ENCODE assay signal across 22 cellular contexts in genomic region chr1:117613969-117614865, GRCh38. TPM values are rescaled to one million over a fixed set of nuclear protein-coding genes. Genes with fewer than 3 reads are reported as not detected.
DNase-seq lines count a peak whose midpoint lies in the region; ATAC-seq, FAIRE-seq and TF ChIP-seq lines count a peak whose summit lies in the region.
"Had no signal": no experiment of that assay in that cellular context is flagged by ENCODE, and none has a peak within 500 bp of the region (broad histone marks: within the 10 kb centered on the region; RNA-seq: fewer than 3 reads in every experiment).

No MANE protein-coding gene starts in this region.

- no TSS peak for BruUV-seq in PC-3 (replicated peaks; lab: Mats Ljungman, UMichigan)

- no peak overlapping the region for H3K4me2 ChIP-seq in PC-3 (ENCODE audit: low read length)

- no peaks in the 10 kb centered on the region for H3K27me3 Mint-ChIP-seq in CD8-positive, alpha-beta memory T cell
- no peaks in the 10 kb centered on the region for H3K27me3 Mint-ChIP-seq in effector memory CD8-positive, alpha-beta T cell
- no peaks in the 10 kb centered on the region for H3K27me3 Mint-ChIP-seq in progenitor cell of endocrine pancreas
- H3K27me3 Mint-ChIP-seq in activated naive CD4-positive, alpha-beta T cell treated with anti-CD3 and anti-CD28 coated beads, Interleukin-2, amount 10 ng/mL, durations not matched to agents 7 days and 5 days: no peaks in the 10 kb centered on the region
- H3K27me3 Mint-ChIP-seq: activated T-cell treated with anti-CD3 and anti-CD28 coated beads, Interleukin-2, amount 50 U/mL, for 24 hours had no signal

- no peaks in the 10 kb centered on the region for H3K9me2 ChIP-seq in PC-3 (replicated peaks; ENCODE audit: low read length)

- H3K36me3 ChIP-seq in CD8-positive, alpha-beta memory T cell (ENCODE audit: insufficient read depth, low read length): no peaks in the 10 kb centered on the region
- H3K36me3 ChIP-seq in pancreas: no peaks in the 10 kb centered on the region
- no peaks in the 10 kb centered on the region for H3K36me3 ChIP-seq in WERI-Rb-1
- H3K36me3 ChIP-seq in PC-3 (ENCODE audit: low read depth, low read length): no peaks in the 10 kb centered on the region
- H3K36me3 ChIP-seq: heart right ventricle, suprapubic skin had no signal

- H3K27me3 ChIP-seq in CD8-positive, alpha-beta memory T cell (ENCODE audit: insufficient read depth, low read length, poor library complexity, severe bottlenecking): no peaks in the 10 kb centered on the region
- no peaks in the 10 kb centered on the region for H3K27me3 ChIP-seq in pancreas
- H3K27me3 ChIP-seq in WERI-Rb-1 (ENCODE audit: insufficient read depth, low read depth, severe bottlenecking): no peaks in the 10 kb centered on the region
- no peaks in the 10 kb centered on the region for H3K27me3 ChIP-seq in PC-3 (ENCODE audit: low read length)
- H3K27me3 ChIP-seq: heart right ventricle, suprapubic skin had no signal

- no peak for DNase-seq in CD8-positive, alpha-beta memory T cell
- peak; percentile 18 for DNase-seq in M059J (ENCODE audit: low read depth)
- DNase-seq in effector memory CD8-positive, alpha-beta T cell: no peak
- DNase-seq in pancreas: peak in 2 of 6 donors; percentile 32 to 44
- DNase-seq in WERI-Rb-1: no peak
- DNase-seq in progenitor cell of endocrine pancreas (ENCODE audit: low spot score, unreplicated experiment): no peak
- no peak for DNase-seq in activated naive CD4-positive, alpha-beta T cell treated with anti-CD3 and anti-CD28 coated beads, Interleukin-2, amount 10 ng/mL, durations not matched to agents 7 days and 5 days
- no peak for DNase-seq in PC-3
- DNase-seq: activated CD4-positive, alpha-beta T cell treated with anti-CD3 and anti-CD28 coated beads for 4 hours; activated T-cell treated with anti-CD3 and anti-CD28 coated beads, Interleukin-2, amount 50 U/mL, for 24 hours; cortex of kidney; HCEC 1CT; heart right ventricle; Kasumi-1; left cardiac atrium; NCI-H2029 treated with DMSO at 0.1 percent for 48 hours; NCI-H69; stimulated activated CD4-positive, alpha-beta T cell treated with anti-CD3 and anti-CD28 coated beads, Interleukin-12 subunit alpha, Interleukin-12 subunit beta, amount 100 ng/mL, for 4 hours had no signal

- peaks cover 83 to 98% (median 97%) of the 10 kb centered on the region in 3 donors for H3K4me1 Mint-ChIP-seq in CD8-positive, alpha-beta memory T cell
- H3K4me1 Mint-ChIP-seq in effector memory CD8-positive, alpha-beta T cell (ENCODE audit: low read depth in 2 of 2): peaks cover 75 to 94% of the 10 kb centered on the region in 2 donors
- peaks cover 56% of the 10 kb centered on the region for H3K4me1 Mint-ChIP-seq in progenitor cell of endocrine pancreas (ENCODE audit: low read depth)
- peaks cover 78% of the 10 kb centered on the region for H3K4me1 Mint-ChIP-seq in activated naive CD4-positive, alpha-beta T cell treated with anti-CD3 and anti-CD28 coated beads, Interleukin-2, amount 10 ng/mL, durations not matched to agents 7 days and 5 days

- intact Hi-C loops in pancreas (cut with DNase I): loop anchor here in 1 of 3 donors (10.0 kb wide), 1 partner anchor 141 kb away; no protein-coding TSS in a partner anchor
- intact Hi-C loops in PC-3 (cut with micrococcal nuclease): no loop called here

- WGBS in pancreas, 2 donors: 36 to 41% methylated on average over 10 of the region's 10 CpGs

- POLR2A ChIA-PET in CD8-positive, alpha-beta memory T cell (lab: Charles Lee): interaction anchor here (0.7 kb wide), 2 partner anchors 24 to 44 kb away, joined by 3 read pairs; no protein-coding TSS in a partner anchor
- POLR2A ChIA-PET in PC-3 (lab: Charles Lee; ENCODE audit: unreplicated experiment): no interaction called here

- no peaks in the 10 kb centered on the region for H3F3A ChIP-seq in PC-3 (ENCODE audit: low read length, unreplicated experiment)

- no peak overlapping the region for H3K9ac ChIP-seq in PC-3 (ENCODE audit: low read length)

- no peaks in the 10 kb centered on the region for H3K9me3 Mint-ChIP-seq in CD8-positive, alpha-beta memory T cell
- H3K9me3 Mint-ChIP-seq in effector memory CD8-positive, alpha-beta T cell: no peaks in the 10 kb centered on the region
- no peaks in the 10 kb centered on the region for H3K9me3 Mint-ChIP-seq in progenitor cell of endocrine pancreas (ENCODE audit: low read depth)
- H3K9me3 Mint-ChIP-seq in activated naive CD4-positive, alpha-beta T cell treated with anti-CD3 and anti-CD28 coated beads, Interleukin-2, amount 10 ng/mL, durations not matched to agents 7 days and 5 days: no peaks in the 10 kb centered on the region
- H3K9me3 Mint-ChIP-seq: activated T-cell treated with anti-CD3 and anti-CD28 coated beads, Interleukin-2, amount 50 U/mL, for 24 hours; T-helper 1 cell treated with Interleukin-12 subunit alpha and Interleukin-12 subunit beta and Interleukin-4 antibody, amounts not matched to agents 30 μg/mL and 1 μg/mL, for 36 hours had no signal

- H3K4me3 Mint-ChIP-seq in CD8-positive, alpha-beta memory T cell: peak overlapping the region in 4 of 7 donors; percentile 1 to 68 (median 49)
- peak overlapping the region; percentile 56 to 65 for H3K4me3 Mint-ChIP-seq in effector memory CD8-positive, alpha-beta T cell
- H3K4me3 Mint-ChIP-seq in progenitor cell of endocrine pancreas (ENCODE audit: low read depth): no peak overlapping the region
- H3K4me3 Mint-ChIP-seq in activated naive CD4-positive, alpha-beta T cell treated with anti-CD3 and anti-CD28 coated beads, Interleukin-2, amount 10 ng/mL, durations not matched to agents 7 days and 5 days: no peak overlapping the region
- H3K4me3 Mint-ChIP-seq: activated T-cell treated with anti-CD3 and anti-CD28 coated beads, Interleukin-2, amount 50 U/mL, for 24 hours had no signal

- ATAC-seq in effector memory CD8-positive, alpha-beta T cell (replicated peaks): no peak
- ATAC-seq in pancreas: peak in 3 of 4 donors; percentile 7 to 18 (median 16)
- no peak for ATAC-seq in PC-3
- ATAC-seq: esophagus mucosa had no signal

- no peaks in the 10 kb centered on the region for H3K9me3 ChIP-seq in CD8-positive, alpha-beta memory T cell (ENCODE audit: low read length)
- H3K9me3 ChIP-seq in pancreas (no peaks in the 10 kb centered on the region), WERI-Rb-1 (ENCODE audit: severe bottlenecking) (no peaks in the 10 kb centered on the region), PC-3 (ENCODE audit: low read length) (no peaks in the 10 kb centered on the region)
- H3K9me3 ChIP-seq: heart right ventricle, suprapubic skin had no signal

- CTCF ChIA-PET in CD8-positive, alpha-beta memory T cell (lab: Charles Lee): interaction anchor here (1.3 kb wide), 1 partner anchor 42 kb away, joined by 5 read pairs; no protein-coding TSS in a partner anchor
- CTCF ChIA-PET in activated naive CD4-positive, alpha-beta T cell treated with anti-CD3 and anti-CD28 coated beads, Interleukin-2, amount 10 ng/mL, durations not matched to agents 7 days and 5 days (lab: Charles Lee): interaction anchor here (1.3 kb wide), 1 partner anchor 42 kb away, joined by 5 read pairs; no protein-coding TSS in a partner anchor
- CTCF ChIA-PET in PC-3 (lab: Charles Lee): no interaction called here

- H3K4me1 ChIP-seq in CD8-positive, alpha-beta memory T cell (ENCODE audit: insufficient read depth, low read length): peaks cover 57% of the 10 kb centered on the region
- H3K4me1 ChIP-seq in pancreas (peaks cover 23 to 75% (median 50%) of the 10 kb centered on the region in 3 donors), PC-3 (ENCODE audit: insufficient read depth, low read length) (peaks cover 14% of the 10 kb centered on the region)

- no peaks in the 10 kb centered on the region for H3K79me2 ChIP-seq in PC-3 (ENCODE audit: low read length)

- peak overlapping the region; percentile 60 for H3K27ac ChIP-seq in CD8-positive, alpha-beta memory T cell (ENCODE audit: low read depth, low read length)
- H3K27ac ChIP-seq in pancreas (peak overlapping the region; percentile 29 to 91 (median 61)), WERI-Rb-1 (no peak overlapping the region), PC-3 (ENCODE audit: low read length) (no peak overlapping the region)
- H3K27ac ChIP-seq: RWPE1, suprapubic skin had no signal

- no peak overlapping the region for H3K4me3 ChIP-seq in CD8-positive, alpha-beta memory T cell (ENCODE audit: low read length)
- peak overlapping the region in 1 of 4 donors; percentile 5 for H3K4me3 ChIP-seq in pancreas
- no peak overlapping the region for H3K4me3 ChIP-seq in WERI-Rb-1 (ENCODE audit: low read depth, low read length)
- H3K4me3 ChIP-seq in PC-3 (ENCODE audit: low read length): no peak overlapping the region
- H3K4me3 ChIP-seq: heart right ventricle, suprapubic skin had no signal

- peaks cover 13 to 72% (median 31%) of the 10 kb centered on the region in 3 donors for H3K36me3 Mint-ChIP-seq in CD8-positive, alpha-beta memory T cell
- H3K36me3 Mint-ChIP-seq in effector memory CD8-positive, alpha-beta T cell (ENCODE audit: insufficient read depth): peaks cover 71% of the 10 kb centered on the region
- peaks cover 6% of the 10 kb centered on the region for H3K36me3 Mint-ChIP-seq in progenitor cell of endocrine pancreas (ENCODE audit: insufficient read depth)
- peaks cover 52% of the 10 kb centered on the region for H3K36me3 Mint-ChIP-seq in activated naive CD4-positive, alpha-beta T cell treated with anti-CD3 and anti-CD28 coated beads, Interleukin-2, amount 10 ng/mL, durations not matched to agents 7 days and 5 days

- H3K27ac Mint-ChIP-seq in CD8-positive, alpha-beta memory T cell: peak overlapping the region in 7 of 8 donors; percentile 4 to 83 (median 51)
- peak overlapping the region; percentile 59 to 65 for H3K27ac Mint-ChIP-seq in effector memory CD8-positive, alpha-beta T cell
- no peak overlapping the region for H3K27ac Mint-ChIP-seq in progenitor cell of endocrine pancreas
- no peak overlapping the region for H3K27ac Mint-ChIP-seq in activated naive CD4-positive, alpha-beta T cell treated with anti-CD3 and anti-CD28 coated beads, Interleukin-2, amount 10 ng/mL, durations not matched to agents 7 days and 5 days
- H3K27ac Mint-ChIP-seq: activated T-cell treated with anti-CD3 and anti-CD28 coated beads, Interleukin-2, amount 50 U/mL, for 24 hours; T-helper 1 cell treated with Interleukin-12 subunit alpha and Interleukin-12 subunit beta and Interleukin-4 antibody, amounts not matched to agents 30 μg/mL and 1 μg/mL, for 36 hours had no signal

- no peak overlapping the region for H2AFZ ChIP-seq in PC-3 (ENCODE audit: low read length)

- no peaks in the 10 kb centered on the region for H4K20me1 ChIP-seq in PC-3 (ENCODE audit: low read length)

- no peak for TF ChIP-seq CTCF in pancreas (IDR thresholded peaks at IDR 0.05)
- no peak for TF ChIP-seq CTCF in WERI-Rb-1 (IDR thresholded peaks at IDR 0.05; ENCODE audit: low read depth, low read length)
- TF ChIP-seq CTCF in progenitor cell of endocrine pancreas (IDR thresholded peaks at IDR 0.05; ENCODE audit: unreplicated experiment): no peak
- TF ChIP-seq CTCF in PC-3 (conservative IDR thresholded peaks at IDR 0.05; ENCODE audit: low read depth, low read length): no peak

- FAIRE-seq in pancreas (lab: Jason Lieb, UNC): no peak

RNA-seq across cellular contexts. Expression of gene TENT5C, which starts 8.4 kb away (rescaled TPM):
- 1 to 10 TPM; 3.7 to 4.1 TPM for total RNA-seq in CD8-positive, alpha-beta memory T cell
- 12.6 TPM for polyA plus RNA-seq in CD8-positive, alpha-beta memory T cell
- 4.5 and 6.3 TPM in 2 replicates for total RNA-seq in M059J (2014; rRNA removed; shearing (Covaris generic))
- total RNA-seq in pancreas (10 to 100 TPM; 21.5 to 68.1 (median 38.3) TPM), progenitor cell of endocrine pancreas (11.4 and 13.6 TPM in 2 replicates), PC-3 (2014; rRNA removed) (2.2 and 2.4 TPM in 2 replicates)
- 10 to 100 TPM in 1 of 2 donors, 1 to 10 TPM in 1; 6.7 to 19.1 TPM for polyA plus RNA-seq in pancreas

Comparison
In these comparisons a context has a peak if more than half of its experiments do, and no peak if none do; other contexts are left out.
1. H3K27ac ChIP-seq: peak in CD8-positive, alpha-beta memory T cell (single experiment) and pancreas (4 of 4); none in WERI-Rb-1 (single experiment) and PC-3 (single experiment).
2. H3K27ac Mint-ChIP-seq: peak in CD8-positive, alpha-beta memory T cell (7 of 8) and effector memory CD8-positive, alpha-beta T cell (2 of 2); none in progenitor cell of endocrine pancreas (single experiment) and activated naive CD4-positive, alpha-beta T cell treated with anti-CD3 and anti-CD28 coated beads, Interleukin-2, amount 10 ng/mL, durations not matched to agents 7 days and 5 days (single experiment).
3. H3K4me3 Mint-ChIP-seq: peak in CD8-positive, alpha-beta memory T cell (4 of 7) and effector memory CD8-positive, alpha-beta T cell (2 of 2); none in progenitor cell of endocrine pancreas (single experiment) and activated naive CD4-positive, alpha-beta T cell treated with anti-CD3 and anti-CD28 coated beads, Interleukin-2, amount 10 ng/mL, durations not matched to agents 7 days and 5 days (single experiment).
4. ATAC-seq: peak in pancreas (3 of 4); none in effector memory CD8-positive, alpha-beta T cell (single experiment) and PC-3 (single experiment).